In genomic region chr1:179105393-179105792, GRCh38 we compare ENCODE assay signal across 8 cellular contexts. TPM values are rescaled to one million over a fixed set of nuclear protein-coding genes. Genes with fewer than 3 reads are reported as not detected.
DNase-seq lines count a peak whose midpoint lies in the region; ATAC-seq and TF ChIP-seq lines count a peak whose summit lies in the region.

No MANE protein-coding gene starts in this region.

- no peaks in the 10 kb centered on the region for H3K27me3 ChIP-seq in CD4-positive, CD25-positive, alpha-beta regulatory T cell (ENCODE audit: control insufficient read depth, insufficient read depth, low read length)
- no peaks in the 10 kb centered on the region for H3K27me3 ChIP-seq in liver (ENCODE audit: control insufficient read depth in 4 of 4, insufficient read depth in 4 of 4, low read length in 3 of 4)

- no peak overlapping the region for H3K27ac ChIP-seq in CD4-positive, CD25-positive, alpha-beta regulatory T cell (ENCODE audit: insufficient read depth, low read length, poor library complexity, severe bottlenecking)
- H3K27ac ChIP-seq in liver (ENCODE audit: low read depth in 1 of 2, low read length in 2 of 2): peak overlapping the region; percentile 43 to 45

- peak in 1 of 2 donors; percentile 53 for TF ChIP-seq RAD21 in liver (IDR thresholded peaks at IDR 0.05)

- peak overlapping the region in 2 of 3 donors; percentile 12 to 14 for H3K27ac Mint-ChIP-seq in CD4-positive, CD25-positive, alpha-beta regulatory T cell

- no peaks in the 10 kb centered on the region for H3K4me1 ChIP-seq in CD4-positive, CD25-positive, alpha-beta regulatory T cell (ENCODE audit: control insufficient read depth, insufficient read depth, low read length, poor library complexity, severe bottlenecking)
- peaks cover 5 to 54% (median 50%) of the 10 kb centered on the region in 4 donors for H3K4me1 ChIP-seq in liver (ENCODE audit: control insufficient read depth in 4 of 4, insufficient read depth in 4 of 4, low read length in 3 of 4)

- 69% methylated on average over 7 of the region's 7 CpGs for WGBS in liver

- H3K27me3 Mint-ChIP-seq in CD4-positive, CD25-positive, alpha-beta regulatory T cell: no peaks in the 10 kb centered on the region

- H3K9me3 Mint-ChIP-seq in CD4-positive, CD25-positive, alpha-beta regulatory T cell: no peaks in the 10 kb centered on the region

- peaks cover 28% of the 10 kb centered on the region for H3K36me3 Mint-ChIP-seq in CD4-positive, CD25-positive, alpha-beta regulatory T cell

- TF ChIP-seq CTCF in HFF-Myc (IDR thresholded peaks at IDR 0.05; ENCODE audit: low read depth, low read length, missing control alignments) (peak; percentile 36), astrocyte of the spinal cord (IDR thresholded peaks at IDR 0.05; ENCODE audit: low read depth, low read length) (peak; percentile 52), liver (IDR thresholded peaks at IDR 0.05; ENCODE audit: low read depth, low read length, missing input control) (peak; percentile 34)

- peak in 2 of 3 donors; percentile 10 to 23 for DNase-seq in CD4-positive, CD25-positive, alpha-beta regulatory T cell
- DNase-seq in HFF-Myc (ENCODE audit: extremely low read depth, low read depth) (no peak), astrocyte of the spinal cord (ENCODE audit: low read depth, low spot score) (no peak), 8988T (no peak), dedifferentiated amniotic fluid mesenchymal stem cell (ENCODE audit: extremely low spot score) (no peak)

- H3K36me3 ChIP-seq in CD4-positive, CD25-positive, alpha-beta regulatory T cell (ENCODE audit: control insufficient read depth, insufficient read depth, low read length): peaks cover 25% of the 10 kb centered on the region
- H3K36me3 ChIP-seq in liver (ENCODE audit: control insufficient read depth in 4 of 4, insufficient read depth in 3 of 4, low read depth in 1 of 4, low read length in 3 of 4): peaks cover 1 to 7% (median 4%) of the 10 kb centered on the region in 4 donors

- in situ Hi-C loops in astrocyte of the spinal cord (cut with HindIII; ENCODE audit: low sequenced_read_pairs): no loop called here

- no peak overlapping the region for H3K9ac ChIP-seq in liver (ENCODE audit: low read depth in 1 of 2, low read length in 2 of 2)

- H3K9me3 ChIP-seq in CD4-positive, CD25-positive, alpha-beta regulatory T cell (ENCODE audit: control insufficient read depth in 2 of 2, low read length in 2 of 2): no peaks in the 10 kb centered on the region
- no peaks in the 10 kb centered on the region for H3K9me3 ChIP-seq in liver (ENCODE audit: control insufficient read depth in 4 of 4, low read length in 3 of 4)

- H3K4me3 ChIP-seq in CD4-positive, CD25-positive, alpha-beta regulatory T cell (ENCODE audit: low read depth, low read length): no peak overlapping the region
- H3K4me3 ChIP-seq in HFF-Myc (replicated peaks; ENCODE audit: low read depth, low read length) (no peak overlapping the region), astrocyte of the spinal cord (ENCODE audit: low read depth, low read length) (no peak overlapping the region), liver (ENCODE audit: low read depth in 1 of 3, low read length in 3 of 3) (no peak overlapping the region)

- ATAC-seq in CD4-positive, CD25-positive, alpha-beta regulatory T cell (ENCODE audit: low read depth in 2 of 2): peak in 1 of 2 donors; percentile 47
- no peak for ATAC-seq in HG03521 (IDR thresholded peaks at IDR 0.05; ENCODE audit: unreplicated experiment)
- ATAC-seq in HG03175 (IDR thresholded peaks at IDR 0.05; ENCODE audit: unreplicated experiment): no peak

- H3K4me1 Mint-ChIP-seq in CD4-positive, CD25-positive, alpha-beta regulatory T cell: peaks cover 0 to 4% (median 2%) of the 10 kb centered on the region in 4 donors

- no peak overlapping the region for H3K4me3 Mint-ChIP-seq in CD4-positive, CD25-positive, alpha-beta regulatory T cell

TF ChIP-seq in liver, 16 proteins besides CTCF, POLR2A, EP300 and RAD21:
- TF ChIP-seq NR2F2 (IDR thresholded peaks at IDR 0.05): no peak
- no peak for TF ChIP-seq MAX (IDR thresholded peaks at IDR 0.05)
- no peak for TF ChIP-seq FOXA1 (IDR thresholded peaks at IDR 0.05)
- TF ChIP-seq JUND (IDR thresholded peaks at IDR 0.05): no peak
- no peak for TF ChIP-seq FOXA2 (IDR thresholded peaks at IDR 0.05)
- TF ChIP-seq ATF3 (IDR thresholded peaks at IDR 0.05): no peak
- no peak for TF ChIP-seq EGR1 (IDR thresholded peaks at IDR 0.05; ENCODE audit: low read depth in 2 of 2)
- TF ChIP-seq ZBTB33 (IDR thresholded peaks at IDR 0.05): no peak
- TF ChIP-seq RXRA (IDR thresholded peaks at IDR 0.05): no peak
- no peak for TF ChIP-seq YY1 (IDR thresholded peaks at IDR 0.05)
- TF ChIP-seq SP1 (IDR thresholded peaks at IDR 0.05): no peak
- TF ChIP-seq TAF1 (conservative IDR thresholded peaks at IDR 0.05): no peak
- TF ChIP-seq, protein P1, sequence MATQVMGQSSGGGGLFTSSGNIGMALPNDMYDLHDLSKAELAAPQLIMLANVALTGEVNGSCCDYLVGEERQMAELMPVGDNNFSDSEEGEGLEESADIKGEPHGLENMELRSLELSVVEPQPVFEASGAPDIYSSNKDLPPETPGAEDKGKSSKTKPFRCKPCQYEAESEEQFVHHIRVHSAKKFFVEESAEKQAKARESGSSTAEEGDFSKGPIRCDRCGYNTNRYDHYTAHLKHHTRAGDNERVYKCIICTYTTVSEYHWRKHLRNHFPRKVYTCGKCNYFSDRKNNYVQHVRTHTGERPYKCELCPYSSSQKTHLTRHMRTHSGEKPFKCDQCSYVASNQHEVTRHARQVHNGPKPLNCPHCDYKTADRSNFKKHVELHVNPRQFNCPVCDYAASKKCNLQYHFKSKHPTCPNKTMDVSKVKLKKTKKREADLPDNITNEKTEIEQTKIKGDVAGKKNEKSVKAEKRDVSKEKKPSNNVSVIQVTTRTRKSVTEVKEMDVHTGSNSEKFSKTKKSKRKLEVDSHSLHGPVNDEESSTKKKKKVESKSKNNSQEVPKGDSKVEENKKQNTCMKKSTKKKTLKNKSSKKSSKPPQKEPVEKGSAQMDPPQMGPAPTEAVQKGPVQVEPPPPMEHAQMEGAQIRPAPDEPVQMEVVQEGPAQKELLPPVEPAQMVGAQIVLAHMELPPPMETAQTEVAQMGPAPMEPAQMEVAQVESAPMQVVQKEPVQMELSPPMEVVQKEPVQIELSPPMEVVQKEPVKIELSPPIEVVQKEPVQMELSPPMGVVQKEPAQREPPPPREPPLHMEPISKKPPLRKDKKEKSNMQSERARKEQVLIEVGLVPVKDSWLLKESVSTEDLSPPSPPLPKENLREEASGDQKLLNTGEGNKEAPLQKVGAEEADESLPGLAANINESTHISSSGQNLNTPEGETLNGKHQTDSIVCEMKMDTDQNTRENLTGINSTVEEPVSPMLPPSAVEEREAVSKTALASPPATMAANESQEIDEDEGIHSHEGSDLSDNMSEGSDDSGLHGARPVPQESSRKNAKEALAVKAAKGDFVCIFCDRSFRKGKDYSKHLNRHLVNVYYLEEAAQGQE (IDR thresholded peaks at IDR 0.05): no peak
- no peak for TF ChIP-seq GABPA (IDR thresholded peaks at IDR 0.05 in 1 of 2, conservative IDR thresholded peaks at IDR 0.05 in 1 of 2)
- TF ChIP-seq HNF4A (conservative IDR thresholded peaks at IDR 0.05): no peak
- no peak for TF ChIP-seq HNF4G (IDR thresholded peaks at IDR 0.05)

RNA-seq across cellular contexts. Expression of gene TOR3A, which starts 23.5 kb away (rescaled TPM):
- 23.2 TPM for total RNA-seq in CD4-positive, CD25-positive, alpha-beta regulatory T cell
- 10 to 100 TPM; 33.7 to 44.9 (median 38.8) TPM for polyA plus RNA-seq in CD4-positive, CD25-positive, alpha-beta regulatory T cell
- 10 to 100 TPM; 21.1 to 31.0 TPM for total RNA-seq in liver
- polyA plus RNA-seq in liver: 10 to 100 TPM; 14.3 to 25.9 TPM

Comparison
In these comparisons a context has a peak if more than half of its experiments do, and no peak if none do; other contexts are left out.
1. DNase-seq: peak in CD4-positive, CD25-positive, alpha-beta regulatory T cell (2 of 3); none in HFF-Myc (single experiment), astrocyte of the spinal cord (single experiment), 8988T (single experiment) and dedifferentiated amniotic fluid mesenchymal stem cell (single experiment).
2. Peak in every context shown above with its lines, with median percentiles within 50 percentile points of each other: CTCF ChIP-seq.